ENCODE assay signal across 8 cellular contexts in genomic region chr17:8991514-8992285, GRCh38. TPM values are rescaled to one million over a fixed set of nuclear protein-coding genes. Genes with fewer than 3 reads are reported as not detected.
DNase-seq lines count a peak whose midpoint lies in the region; ATAC-seq and TF ChIP-seq lines count a peak whose summit lies in the region.

No MANE protein-coding gene starts in this region.

- in situ Hi-C loops in GM13976 (cut with MboI; ENCODE audit: low sequenced_read_pairs, unreplicated experiment) = loop anchor here (10.0 to 25.0 kb wide), 2 partner anchors 207 to 579 kb away; no protein-coding TSS in a partner anchor

- no peaks in the 10 kb centered on the region for H3K27me3 Mint-ChIP-seq in activated T-cell treated with anti-CD3 and anti-CD28 coated beads, Interleukin-2, amount 50 U/mL, for 4 hours (ENCODE audit: low read depth)

- no peak overlapping the region for H3K4me2 ChIP-seq in PC-3 (ENCODE audit: low read length)
- no peak overlapping the region for H3K4me2 ChIP-seq in osteoblast (ENCODE audit: insufficient read depth, low read length)

- H3K36me3 ChIP-seq in PC-3 (ENCODE audit: low read depth, low read length) = no peaks in the 10 kb centered on the region
- no peaks in the 10 kb centered on the region for H3K36me3 ChIP-seq in osteoblast (ENCODE audit: insufficient read depth, low read length)
- H3K36me3 ChIP-seq in tibial artery = no peaks in the 10 kb centered on the region

- H3K9me2 ChIP-seq in PC-3 (replicated peaks; ENCODE audit: low read length) = no peaks in the 10 kb centered on the region

- BruUV-seq in PC-3 (replicated peaks; lab: Mats Ljungman, UMichigan) = no TSS peak

- intact Hi-C loops in PC-3 (cut with micrococcal nuclease) (loop anchor here (2.0 kb wide), 1 partner anchor 531 kb away; no protein-coding TSS in a partner anchor), tibial artery (cut with DNase I; ENCODE audit: low total_unique reads) (loop anchor here (2.0 to 5.0 kb wide), 2 partner anchors 301 to 536 kb away; no protein-coding TSS in a partner anchor)

- ATAC-seq in PC-3 (peak; percentile 38; the same call in 1 of the 2 replicates), HG02938 (IDR thresholded peaks at IDR 0.05; ENCODE audit: unreplicated experiment) (no peak)
- peak; percentile 72 to 77 for ATAC-seq in activated T-cell treated with anti-CD3 and anti-CD28 coated beads, Interleukin-2, amount 50 U/mL, for 4 hours

- H3K27me3 ChIP-seq in AG04450 (ENCODE audit: control insufficient read depth, insufficient read depth, low read length) (no peaks in the 10 kb centered on the region), PC-3 (ENCODE audit: low read length) (no peaks in the 10 kb centered on the region), osteoblast (ENCODE audit: insufficient read depth, low read length) (peaks cover 2% of the 10 kb centered on the region), tibial artery (peaks cover 0 to 2% of the 10 kb centered on the region in 2 donors)

- H3K4me3 ChIP-seq in AG04450 (ENCODE audit: low read depth, low read length) (no peak overlapping the region), PC-3 (ENCODE audit: low read length) (no peak overlapping the region), fibroblast of the aortic adventitia (ENCODE audit: low read depth, low read length) (no peak overlapping the region), osteoblast (ENCODE audit: insufficient read depth, low read length) (no peak overlapping the region), tibial artery (no peak overlapping the region)

- H4K20me1 ChIP-seq in PC-3 (ENCODE audit: low read length) (no peaks in the 10 kb centered on the region), osteoblast (ENCODE audit: insufficient read depth, low read length) (no peaks in the 10 kb centered on the region)

- no peaks in the 10 kb centered on the region for H3K9me3 ChIP-seq in AG04450 (ENCODE audit: control insufficient read depth, insufficient read depth, low read length)
- no peaks in the 10 kb centered on the region for H3K9me3 ChIP-seq in PC-3 (ENCODE audit: low read length)
- no peaks in the 10 kb centered on the region for H3K9me3 ChIP-seq in osteoblast (ENCODE audit: low read depth, low read length)
- H3K9me3 ChIP-seq in tibial artery = no peaks in the 10 kb centered on the region

- H3K4me1 ChIP-seq in PC-3 (ENCODE audit: insufficient read depth, low read length) (no peaks in the 10 kb centered on the region), osteoblast (ENCODE audit: insufficient read depth, low read length) (no peaks in the 10 kb centered on the region), tibial artery (no peaks in the 10 kb centered on the region)

- no peak overlapping the region for H3K9ac ChIP-seq in PC-3 (ENCODE audit: low read length)

- H3K27ac ChIP-seq in AG04450 (ENCODE audit: low read depth, low read length) (no peak overlapping the region), PC-3 (ENCODE audit: low read length) (no peak overlapping the region), osteoblast (ENCODE audit: low read depth, low read length) (no peak overlapping the region), tibial artery (no peak overlapping the region)

- H3K4me1 Mint-ChIP-seq in activated T-cell treated with anti-CD3 and anti-CD28 coated beads, Interleukin-2, amount 50 U/mL, for 4 hours (ENCODE audit: low read depth) = peaks cover 4% of the 10 kb centered on the region

- POLR2A ChIA-PET in AG04450 (lab: Yijun Ruan, JAX) (no interaction called here), PC-3 (lab: Charles Lee; ENCODE audit: unreplicated experiment) (no interaction called here)

- H3F3A ChIP-seq in PC-3 (ENCODE audit: low read length, unreplicated experiment) = no peaks in the 10 kb centered on the region

- no peaks in the 10 kb centered on the region for H3K79me2 ChIP-seq in PC-3 (ENCODE audit: low read length)
- H3K79me2 ChIP-seq in osteoblast (ENCODE audit: insufficient read depth, low read length) = no peaks in the 10 kb centered on the region

- TF ChIP-seq CTCF in AG04450 (IDR thresholded peaks at IDR 0.05; ENCODE audit: low read depth, low read length) = peak; percentile 84
- peak; percentile 43 for TF ChIP-seq CTCF in GM13976 (IDR thresholded peaks at IDR 0.05; ENCODE audit: borderline replicate concordance, control extremely low read depth, extremely low read depth, insufficient read depth, missing control alignments)
- peak; percentile 72 for TF ChIP-seq CTCF in PC-3 (conservative IDR thresholded peaks at IDR 0.05; ENCODE audit: low read depth, low read length)
- peak; percentile 83 for TF ChIP-seq CTCF in fibroblast of the aortic adventitia (IDR thresholded peaks at IDR 0.05; ENCODE audit: insufficient read depth, low read length)
- TF ChIP-seq CTCF in osteoblast (IDR thresholded peaks at IDR 0.05; ENCODE audit: extremely low read depth, low read depth, low read length) = peak; percentile 90
- TF ChIP-seq CTCF in tibial artery (IDR thresholded peaks at IDR 0.05) = peak; percentile 84 to 88

- peak; percentile 20 for DNase-seq in AG04450 (ENCODE audit: low read depth, low spot score)
- DNase-seq in GM13976 (ENCODE audit: low spot score) = peak; percentile 67
- peak; percentile 63 for DNase-seq in PC-3
- peak; percentile 63 for DNase-seq in activated T-cell treated with anti-CD3 and anti-CD28 coated beads, Interleukin-2, amount 50 U/mL, for 4 hours
- peak; percentile 70 for DNase-seq in fibroblast of the aortic adventitia (ENCODE audit: low read depth)
- DNase-seq in osteoblast (ENCODE audit: insufficient read length, low spot score, missing footprints) = peak; percentile 69
- DNase-seq in tibial artery = peak; percentile 64 to 83

- CTCF ChIA-PET in AG04450 (lab: Charles Lee) (interaction anchor here (0.5 to 1.0 kb wide), 9 partner anchors 20 to 563 kb away, joined by 3 to 17 read pairs (median 4); no protein-coding TSS in a partner anchor), PC-3 (lab: Charles Lee) (no interaction called here)

- no peaks in the 10 kb centered on the region for H3K36me3 Mint-ChIP-seq in activated T-cell treated with anti-CD3 and anti-CD28 coated beads, Interleukin-2, amount 50 U/mL, for 4 hours (ENCODE audit: insufficient read depth)

- H3K4me3 Mint-ChIP-seq in activated T-cell treated with anti-CD3 and anti-CD28 coated beads, Interleukin-2, amount 50 U/mL, for 4 hours = no peak overlapping the region

- H2AFZ ChIP-seq in PC-3 (ENCODE audit: low read length) = no peak overlapping the region
- no peak overlapping the region for H2AFZ ChIP-seq in osteoblast (ENCODE audit: low read length)

- H3K9me3 Mint-ChIP-seq in activated T-cell treated with anti-CD3 and anti-CD28 coated beads, Interleukin-2, amount 50 U/mL, for 4 hours = peaks cover 5% of the 10 kb centered on the region

RNA-seq across cellular contexts. Expression of gene PIK3R5, which starts 26.2 kb away (rescaled TPM):
- not detected in 2 replicates for polyA plus RNA-seq in AG04450 (2011; rRNA removed)
- not detected in 2 replicates for polyA minus RNA-seq in AG04450 (2011; rRNA and poly(A)+ RNA removed)
- total RNA-seq in PC-3 (2014; rRNA removed) (not detected in 2 replicates), fibroblast of the aortic adventitia (ENCODE audit: low replicate concordance) (not detected in 2 replicates), osteoblast (under 0.01 and 0.36 TPM in 2 replicates)
- total RNA-seq in activated T-cell treated with anti-CD3 and anti-CD28 coated beads, Interleukin-2, amount 50 U/mL, for 4 hours = 10 to 100 TPM in 2 of 3 donors, 1 to 10 TPM in 1; 8.4 to 17.8 (median 13.6) TPM

RNA-seq across cellular contexts. Expression of gene NTN1, which starts 29.6 kb away (rescaled TPM):
- polyA plus RNA-seq in AG04450 (2011; rRNA removed) = 0.05 and 0.16 TPM in 2 replicates
- 0.09 and 0.18 TPM in 2 replicates for polyA minus RNA-seq in AG04450 (2011; rRNA and poly(A)+ RNA removed)
- total RNA-seq in PC-3 (2014; rRNA removed) (0.12 and 0.22 TPM in 2 replicates), fibroblast of the aortic adventitia (ENCODE audit: low replicate concordance) (0.33 and 0.81 TPM in 2 replicates), osteoblast (0.29 and 0.36 TPM in 2 replicates)
- total RNA-seq in activated T-cell treated with anti-CD3 and anti-CD28 coated beads, Interleukin-2, amount 50 U/mL, for 4 hours = under 1 TPM; 0.53 to 0.71 (median 0.55) TPM

Comparison
In these comparisons a context has a peak if more than half of its experiments do, and no peak if none do; other contexts are left out.
1. DNase-seq: peak in every context shown above with its lines; median percentile 74 in tibial artery; 70 in fibroblast of the aortic adventitia; 69 in osteoblast; 67 in GM13976; 63 in PC-3; 63 in activated T-cell treated with anti-CD3 and anti-CD28 coated beads, Interleukin-2, amount 50 U/mL, for 4 hours; 20 in AG04450.